Comparison of ENCODE assay signal across 18 cellular contexts in genomic region chr2:9802576-9802993, GRCh38. TPM values are rescaled to one million over a fixed set of nuclear protein-coding genes. Genes with fewer than 3 reads are reported as not detected.
DNase-seq lines count a peak whose midpoint lies in the region; TF ChIP-seq lines count a peak whose summit lies in the region.
"Had no signal": no experiment of that assay in that cellular context is flagged by ENCODE, and none has a peak within 500 bp of the region (broad histone marks: within the 10 kb centered on the region; RNA-seq: fewer than 3 reads in every experiment).

No MANE protein-coding gene starts in this region.

- no peaks in the 10 kb centered on the region for H3K36me3 ChIP-seq in esophagus squamous epithelium
- H3K36me3 ChIP-seq in vagina: no peaks in the 10 kb centered on the region

- H3K9me3 ChIP-seq in esophagus squamous epithelium (no peaks in the 10 kb centered on the region), vagina (no peaks in the 10 kb centered on the region)

- H3K27ac ChIP-seq in esophagus squamous epithelium: peak overlapping the region; percentile 89 to 97 (median 94)
- H3K27ac ChIP-seq in vagina: peak overlapping the region; percentile 97

- peak; percentile 50 for DNase-seq in activated effector memory CD4-positive, alpha-beta T cell treated with anti-CD3 and anti-CD28 coated beads, Interleukin-2, amount 50 U/mL, for 16 hours
- DNase-seq in activated effector memory CD4-positive, alpha-beta T cell treated with Interleukin-2 at 50 U/mL for 16 hours: no peak
- DNase-seq in esophagus squamous epithelium (lab: John Stamatoyannopoulos, UW): no peak
- peak; percentile 11 for DNase-seq in pons (ENCODE audit: low spot score)
- DNase-seq in vagina (ENCODE audit: extremely low spot score in 2 of 2): no peak
- no peak for DNase-seq in stimulated activated CD4-positive, alpha-beta T cell treated with anti-CD3 and anti-CD28 coated beads, Interleukin-12 subunit alpha, Interleukin-12 subunit beta, amount 100 ng/mL, for 4 hours
- DNase-seq in DMS 273 treated with DMSO at 0.1 percent for 48 hours (lab: John Stamatoyannopoulos, UW): no peak
- DNase-seq in NCI-H748 treated with DMSO at 0.1 percent for 48 hours (lab: John Stamatoyannopoulos, UW): no peak
- DNase-seq: 8988T; activated CD8-positive, alpha-beta memory T cell treated with anti-CD3 and anti-CD28 coated beads for 24 hours; activated naive CD4-positive, alpha-beta T cell treated with anti-CD3 and anti-CD28 coated beads for 36 hours; effector CD4-positive, alpha-beta T cell; EL; foreskin fibroblast; NCI-H1092 treated with DMSO at 0.1 percent for 48 hours; NCI-H2227 treated with DMSO at 0.1 percent for 48 hours; stimulated activated naive CD8-positive, alpha-beta T cell treated with anti-CD3 and anti-CD28 coated beads, Interleukin-15, Interleukin-2, amounts not matched to agents 100 U/mL and 50 U/mL, for 24 hours had no signal

- peaks cover 50 to 98% (median 59%) of the 10 kb centered on the region in 3 donors for H3K4me1 ChIP-seq in esophagus squamous epithelium
- H3K4me1 ChIP-seq in vagina: peaks cover 45% of the 10 kb centered on the region

- TF ChIP-seq CTCF in esophagus squamous epithelium (IDR thresholded peaks at IDR 0.05) (no peak), vagina (IDR thresholded peaks at IDR 0.05) (no peak)

- H3K4me3 ChIP-seq in esophagus squamous epithelium (no peak overlapping the region), vagina (no peak overlapping the region)
- H3K4me3 ChIP-seq: GM12878 had no signal

- WGBS in esophagus squamous epithelium, 2 donors: 57 to 83% methylated on average over 3 to 5 of the region's 8 CpGs

- no peak for TF ChIP-seq POLR2A in esophagus squamous epithelium (IDR thresholded peaks at IDR 0.05)
- no peak for TF ChIP-seq POLR2A in vagina (IDR thresholded peaks at IDR 0.05)

- no peaks in the 10 kb centered on the region for H3K27me3 ChIP-seq in esophagus squamous epithelium
- no peaks in the 10 kb centered on the region for H3K27me3 ChIP-seq in vagina

- intact Hi-C loops in esophagus squamous epithelium (cut with DNase I) (no loop called here), vagina (cut with DNase I) (no loop called here)

RNA-seq across cellular contexts. Expression of gene TAF1B, which starts 40.7 kb away (rescaled TPM):
- total RNA-seq in esophagus squamous epithelium: 10 to 100 TPM in 3 of 4 donors, 1 to 10 TPM in 1; 6.7 to 19.3 (median 14.9) TPM
- 20.1 TPM for total RNA-seq in vagina

Comparison
In these comparisons a context has a peak if more than half of its experiments do, and no peak if none do; other contexts are left out.
1. DNase-seq: peak in activated effector memory CD4-positive, alpha-beta T cell treated with anti-CD3 and anti-CD28 coated beads, Interleukin-2, amount 50 U/mL, for 16 hours (single experiment) and pons (single experiment); none in activated effector memory CD4-positive, alpha-beta T cell treated with Interleukin-2 at 50 U/mL for 16 hours (single experiment), esophagus squamous epithelium (single experiment), vagina (0 of 2), stimulated activated CD4-positive, alpha-beta T cell treated with anti-CD3 and anti-CD28 coated beads, Interleukin-12 subunit alpha, Interleukin-12 subunit beta, amount 100 ng/mL, for 4 hours (single experiment), DMS 273 treated with DMSO at 0.1 percent for 48 hours (single experiment) and NCI-H748 treated with DMSO at 0.1 percent for 48 hours (single experiment).